In genomic region chr10:63922714-63923317, GRCh38 we compare ENCODE assay signal across 24 cellular contexts.
A peak's percentile ranks its signal among the peaks of the same experiment; 100 is the strongest.
DNase-seq lines count a peak whose midpoint lies in the region; ATAC-seq, FAIRE-seq and TF ChIP-seq lines count a peak whose summit lies in the region.
"Had no signal": no experiment of that assay in that cellular context is flagged by ENCODE, and none has a peak within 500 bp of the region (broad histone marks: within the 10 kb centered on the region; RNA-seq: fewer than 3 reads in every experiment).

No MANE protein-coding gene starts in this region.

- no peak for TF ChIP-seq CTCF in D721Med (IDR thresholded peaks at IDR 0.05; ENCODE audit: insufficient read depth, missing control alignments)

- peak; percentile 4 for DNase-seq in NCI-H2029 treated with DMSO at 0.1 percent for 48 hours (lab: John Stamatoyannopoulos, UW)
- no peak for DNase-seq in NCI-H2029 (lab: John Stamatoyannopoulos, UW)
- DNase-seq in NCI-H748 (lab: John Stamatoyannopoulos, UW; ENCODE audit: unreplicated experiment): peak; percentile 76
- DNase-seq in left lobe of liver (ENCODE audit: low spot score): no peak
- no peak for DNase-seq in RKO (ENCODE audit: low spot score)
- DNase-seq in HTR-8/SVneo (ENCODE audit: insufficient read length, low spot score): no peak
- DNase-seq in D721Med (ENCODE audit: insufficient read length, low spot score): no peak
- DNase-seq: activated CD4-positive, alpha-beta T cell treated with anti-CD3 and anti-CD28 coated beads, Interleukin-2, amount 10 ng/mL, durations not matched to agents 7 days and 5 days; activated naive CD8-positive, alpha-beta T cell treated with anti-CD3 and anti-CD28 coated beads, Interleukin-2, amount 50 U/mL, for 24 hours; activated T-cell treated with anti-CD3 and anti-CD28 coated beads, Interleukin-2, amount 50 U/mL, for 4 hours; CD4-positive, CD25-positive, alpha-beta regulatory T cell; central memory CD4-positive, alpha-beta T cell; DMS153; esophagus squamous epithelium; GDM1; MV-4-11; NCI-H1694; PC-9; Right ventricle myocardium superior; sigmoid colon; stimulated activated naive CD4-positive, alpha-beta T cell had no signal

- FAIRE-seq in HTR-8/SVneo (lab: Jason Lieb, UNC) (no peak), D721Med (lab: Jason Lieb, UNC) (no peak)
- FAIRE-seq: A204.1, frontal cortex had no signal

- ATAC-seq in left lobe of liver (peak; percentile 42), GM21447 (IDR thresholded peaks at IDR 0.05; ENCODE audit: unreplicated experiment) (no peak)
- ATAC-seq: activated naive CD8-positive, alpha-beta T cell treated with anti-CD3 and anti-CD28 coated beads, Interleukin-2, amount 50 U/mL, for 24 hours; activated T-cell treated with anti-CD3 and anti-CD28 coated beads, Interleukin-2, amount 50 U/mL, for 4 hours had no signal

Comparison
In these comparisons a context has a peak if more than half of its experiments do, and no peak if none do; other contexts are left out.
1. DNase-seq: peak in NCI-H2029 treated with DMSO at 0.1 percent for 48 hours (single experiment) and NCI-H748 (single experiment); none in NCI-H2029 (single experiment), left lobe of liver (single experiment), RKO (single experiment), HTR-8/SVneo (single experiment) and D721Med (single experiment).